ENCODE assay signal across 26 cellular contexts in the genomic region with DNA sequence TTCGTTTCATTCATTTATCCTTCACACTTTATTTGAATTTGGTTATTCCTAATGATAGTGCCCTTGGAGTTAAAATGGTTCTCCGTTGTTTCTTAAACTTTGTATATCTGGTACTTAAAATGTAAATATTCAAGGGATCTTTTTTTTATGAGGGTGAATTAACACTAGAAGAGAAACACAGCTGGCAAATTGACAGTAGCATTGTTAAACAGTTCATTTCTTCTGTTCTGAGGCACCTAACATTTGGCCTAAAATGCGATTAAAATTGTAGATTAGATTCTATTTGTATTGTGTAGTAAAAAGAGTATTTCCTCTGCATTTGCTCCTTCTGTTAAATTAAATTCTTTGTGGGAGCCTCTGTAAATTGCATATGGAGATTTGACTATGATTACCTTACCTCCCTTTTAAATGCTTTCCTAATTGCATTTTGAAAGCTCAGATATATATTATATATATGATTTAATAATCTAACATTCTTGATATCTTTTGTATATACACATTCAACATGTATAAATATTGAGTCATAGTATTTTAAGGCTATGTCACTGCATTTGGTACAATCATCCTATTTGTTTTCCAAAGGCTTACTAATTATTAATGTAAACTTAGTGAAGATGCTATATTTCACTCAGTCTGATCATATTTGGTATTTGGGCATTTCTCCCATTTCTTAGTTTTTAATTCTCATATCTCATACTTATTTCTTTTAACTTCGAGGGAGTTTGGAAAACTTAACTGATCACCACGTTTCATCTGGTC.
"Had no signal": no experiment of that assay in that cellular context is flagged by ENCODE, and none has a peak within 500 bp of the region (broad histone marks: within the 10 kb centered on the region; RNA-seq: fewer than 3 reads in every experiment).

No MANE protein-coding gene starts in this region.

- FAIRE-seq: kidney, small intestine had no signal

- ATAC-seq: left colon; left lung; lower lobe of right lung; naive thymus-derived CD8-positive, alpha-beta T cell; pancreas; right cardiac atrium; stimulated activated memory B cell treated with anti-CD40 and anti-IgM and Interleukin-4, amounts not matched to agents 10 μg/mL and 1 μg/mL and 100 μg/mL, for 72 hours; stimulated activated naive CD8-positive, alpha-beta T cell treated with anti-CD3 and anti-CD28 coated beads, Interleukin-15, amount 100 ng/mL, for 72 hours had no signal

- H3K4me3 ChIP-seq: left lung, lower lobe of right lung, pancreas, prostate gland, sigmoid colon, spleen, tibial nerve, upper lobe of left lung, vagina had no signal

- H3K27ac ChIP-seq: left lung, lower lobe of right lung, pancreas, prostate gland, sigmoid colon, spleen, tibial nerve, upper lobe of left lung, vagina had no signal

- H3K4me1 Mint-ChIP-seq: neural crest cell; stimulated activated memory B cell treated with anti-CD40 and anti-IgM and Interleukin-4, amounts not matched to agents 10 μg/mL and 1 μg/mL and 100 μg/mL, for 72 hours had no signal

- H3K4me1 ChIP-seq: left lung, lower lobe of right lung, pancreas, prostate gland, spleen, upper lobe of left lung, vagina had no signal

- H3K9me3 Mint-ChIP-seq: naive thymus-derived CD8-positive, alpha-beta T cell; nephron; neural crest cell; stimulated activated memory B cell treated with anti-CD40 and anti-IgM and Interleukin-4, amounts not matched to agents 10 μg/mL and 1 μg/mL and 100 μg/mL, for 72 hours; stimulated activated naive CD8-positive, alpha-beta T cell treated with anti-CD3 and anti-CD28 coated beads, Interleukin-15, amount 100 ng/mL, for 72 hours had no signal

- H3K9me3 ChIP-seq: left lung, lower lobe of right lung, pancreas, prostate gland, sigmoid colon, spleen, tibial nerve, upper lobe of left lung, vagina had no signal

- H3K27ac Mint-ChIP-seq: naive thymus-derived CD8-positive, alpha-beta T cell; stimulated activated memory B cell treated with anti-CD40 and anti-IgM and Interleukin-4, amounts not matched to agents 10 μg/mL and 1 μg/mL and 100 μg/mL, for 72 hours; stimulated activated naive CD8-positive, alpha-beta T cell treated with anti-CD3 and anti-CD28 coated beads, Interleukin-15, amount 100 ng/mL, for 72 hours had no signal

- H3K27me3 ChIP-seq: left lung, pancreas, sigmoid colon, spleen, tibial nerve, upper lobe of left lung, vagina had no signal

- DNase-seq: kidney; left colon; left lung; lower lobe of right lung; mammary epithelial cell; mesenchymal stem cell; naive thymus-derived CD8-positive, alpha-beta T cell; nucleus accumbens; pancreas; posterior cingulate gyrus; retina; right cardiac atrium; sigmoid colon; small intestine; spleen; stimulated activated CD4-positive, alpha-beta T cell treated with anti-CD3 and anti-CD28 coated beads, Interleukin-4, amount 100 ng/mL, for 24 hours; stimulated activated naive CD4-positive, alpha-beta T cell treated with Interleukin-2 at 50 U/mL for 16 hours; stimulated activated naive CD8-positive, alpha-beta T cell treated with anti-CD3 and anti-CD28 coated beads, Interleukin-15, amount 100 ng/mL, for 72 hours; substantia nigra; upper lobe of left lung had no signal

- H3K4me3 Mint-ChIP-seq: naive thymus-derived CD8-positive, alpha-beta T cell; nephron; neural crest cell; stimulated activated memory B cell treated with anti-CD40 and anti-IgM and Interleukin-4, amounts not matched to agents 10 μg/mL and 1 μg/mL and 100 μg/mL, for 72 hours; stimulated activated naive CD8-positive, alpha-beta T cell treated with anti-CD3 and anti-CD28 coated beads, Interleukin-15, amount 100 ng/mL, for 72 hours had no signal

- H3K36me3 ChIP-seq: prostate gland had no signal
